ENCODE assay signal across 1 cellular context in the genomic region with DNA sequence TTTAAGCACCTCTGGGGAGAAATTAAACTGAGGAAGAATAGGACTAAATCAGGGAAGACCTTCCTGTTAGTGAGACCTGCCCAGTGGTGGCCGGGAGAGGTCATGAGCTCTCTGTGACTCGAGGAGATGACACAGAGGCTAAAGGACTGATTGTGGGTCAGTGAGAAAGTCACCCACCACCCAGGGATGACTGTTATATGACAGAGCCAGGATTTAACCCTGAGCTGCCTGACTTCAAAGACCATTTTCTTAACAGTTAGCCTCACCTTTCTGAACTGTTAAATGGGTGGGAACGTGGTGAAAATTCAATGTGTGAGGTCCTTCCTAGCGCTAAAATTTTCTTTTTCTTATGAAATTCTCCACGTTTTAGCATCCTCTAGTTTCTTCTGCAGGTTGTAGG.
TF ChIP-seq lines count a peak whose summit lies in the region.

No MANE protein-coding gene starts in this region.

TF ChIP-seq in K562, 482 proteins besides CTCF, POLR2A, EP300 and RAD21 (continued from another document):
- TF ChIP-seq, protein P1, sequence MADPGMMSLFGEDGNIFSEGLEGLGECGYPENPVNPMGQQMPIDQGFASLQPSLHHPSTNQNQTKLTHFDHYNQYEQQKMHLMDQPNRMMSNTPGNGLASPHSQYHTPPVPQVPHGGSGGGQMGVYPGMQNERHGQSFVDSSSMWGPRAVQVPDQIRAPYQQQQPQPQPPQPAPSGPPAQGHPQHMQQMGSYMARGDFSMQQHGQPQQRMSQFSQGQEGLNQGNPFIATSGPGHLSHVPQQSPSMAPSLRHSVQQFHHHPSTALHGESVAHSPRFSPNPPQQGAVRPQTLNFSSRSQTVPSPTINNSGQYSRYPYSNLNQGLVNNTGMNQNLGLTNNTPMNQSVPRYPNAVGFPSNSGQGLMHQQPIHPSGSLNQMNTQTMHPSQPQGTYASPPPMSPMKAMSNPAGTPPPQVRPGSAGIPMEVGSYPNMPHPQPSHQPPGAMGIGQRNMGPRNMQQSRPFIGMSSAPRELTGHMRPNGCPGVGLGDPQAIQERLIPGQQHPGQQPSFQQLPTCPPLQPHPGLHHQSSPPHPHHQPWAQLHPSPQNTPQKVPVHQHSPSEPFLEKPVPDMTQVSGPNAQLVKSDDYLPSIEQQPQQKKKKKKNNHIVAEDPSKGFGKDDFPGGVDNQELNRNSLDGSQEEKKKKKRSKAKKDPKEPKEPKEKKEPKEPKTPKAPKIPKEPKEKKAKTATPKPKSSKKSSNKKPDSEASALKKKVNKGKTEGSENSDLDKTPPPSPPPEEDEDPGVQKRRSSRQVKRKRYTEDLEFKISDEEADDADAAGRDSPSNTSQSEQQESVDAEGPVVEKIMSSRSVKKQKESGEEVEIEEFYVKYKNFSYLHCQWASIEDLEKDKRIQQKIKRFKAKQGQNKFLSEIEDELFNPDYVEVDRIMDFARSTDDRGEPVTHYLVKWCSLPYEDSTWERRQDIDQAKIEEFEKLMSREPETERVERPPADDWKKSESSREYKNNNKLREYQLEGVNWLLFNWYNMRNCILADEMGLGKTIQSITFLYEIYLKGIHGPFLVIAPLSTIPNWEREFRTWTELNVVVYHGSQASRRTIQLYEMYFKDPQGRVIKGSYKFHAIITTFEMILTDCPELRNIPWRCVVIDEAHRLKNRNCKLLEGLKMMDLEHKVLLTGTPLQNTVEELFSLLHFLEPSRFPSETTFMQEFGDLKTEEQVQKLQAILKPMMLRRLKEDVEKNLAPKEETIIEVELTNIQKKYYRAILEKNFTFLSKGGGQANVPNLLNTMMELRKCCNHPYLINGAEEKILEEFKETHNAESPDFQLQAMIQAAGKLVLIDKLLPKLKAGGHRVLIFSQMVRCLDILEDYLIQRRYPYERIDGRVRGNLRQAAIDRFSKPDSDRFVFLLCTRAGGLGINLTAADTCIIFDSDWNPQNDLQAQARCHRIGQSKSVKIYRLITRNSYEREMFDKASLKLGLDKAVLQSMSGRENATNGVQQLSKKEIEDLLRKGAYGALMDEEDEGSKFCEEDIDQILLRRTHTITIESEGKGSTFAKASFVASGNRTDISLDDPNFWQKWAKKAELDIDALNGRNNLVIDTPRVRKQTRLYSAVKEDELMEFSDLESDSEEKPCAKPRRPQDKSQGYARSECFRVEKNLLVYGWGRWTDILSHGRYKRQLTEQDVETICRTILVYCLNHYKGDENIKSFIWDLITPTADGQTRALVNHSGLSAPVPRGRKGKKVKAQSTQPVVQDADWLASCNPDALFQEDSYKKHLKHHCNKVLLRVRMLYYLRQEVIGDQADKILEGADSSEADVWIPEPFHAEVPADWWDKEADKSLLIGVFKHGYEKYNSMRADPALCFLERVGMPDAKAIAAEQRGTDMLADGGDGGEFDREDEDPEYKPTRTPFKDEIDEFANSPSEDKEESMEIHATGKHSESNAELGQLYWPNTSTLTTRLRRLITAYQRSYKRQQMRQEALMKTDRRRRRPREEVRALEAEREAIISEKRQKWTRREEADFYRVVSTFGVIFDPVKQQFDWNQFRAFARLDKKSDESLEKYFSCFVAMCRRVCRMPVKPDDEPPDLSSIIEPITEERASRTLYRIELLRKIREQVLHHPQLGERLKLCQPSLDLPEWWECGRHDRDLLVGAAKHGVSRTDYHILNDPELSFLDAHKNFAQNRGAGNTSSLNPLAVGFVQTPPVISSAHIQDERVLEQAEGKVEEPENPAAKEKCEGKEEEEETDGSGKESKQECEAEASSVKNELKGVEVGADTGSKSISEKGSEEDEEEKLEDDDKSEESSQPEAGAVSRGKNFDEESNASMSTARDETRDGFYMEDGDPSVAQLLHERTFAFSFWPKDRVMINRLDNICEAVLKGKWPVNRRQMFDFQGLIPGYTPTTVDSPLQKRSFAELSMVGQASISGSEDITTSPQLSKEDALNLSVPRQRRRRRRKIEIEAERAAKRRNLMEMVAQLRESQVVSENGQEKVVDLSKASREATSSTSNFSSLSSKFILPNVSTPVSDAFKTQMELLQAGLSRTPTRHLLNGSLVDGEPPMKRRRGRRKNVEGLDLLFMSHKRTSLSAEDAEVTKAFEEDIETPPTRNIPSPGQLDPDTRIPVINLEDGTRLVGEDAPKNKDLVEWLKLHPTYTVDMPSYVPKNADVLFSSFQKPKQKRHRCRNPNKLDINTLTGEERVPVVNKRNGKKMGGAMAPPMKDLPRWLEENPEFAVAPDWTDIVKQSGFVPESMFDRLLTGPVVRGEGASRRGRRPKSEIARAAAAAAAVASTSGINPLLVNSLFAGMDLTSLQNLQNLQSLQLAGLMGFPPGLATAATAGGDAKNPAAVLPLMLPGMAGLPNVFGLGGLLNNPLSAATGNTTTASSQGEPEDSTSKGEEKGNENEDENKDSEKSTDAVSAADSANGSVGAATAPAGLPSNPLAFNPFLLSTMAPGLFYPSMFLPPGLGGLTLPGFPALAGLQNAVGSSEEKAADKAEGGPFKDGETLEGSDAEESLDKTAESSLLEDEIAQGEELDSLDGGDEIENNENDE (IDR thresholded peaks at IDR 0.05; ENCODE audit: low read depth, low read length), result no peak
- TF ChIP-seq ZFPM2 (CRISPR knock-in tag; IDR thresholded peaks at IDR 0.05) (no peak), ZNF133 (CRISPR knock-in tag; IDR thresholded peaks at IDR 0.05) (no peak), NFRKB (IDR thresholded peaks at IDR 0.05; ENCODE audit: low read depth) (no peak), GABPB2 (CRISPR knock-in tag; conservative IDR thresholded peaks at IDR 0.05) (no peak), BMI1 (IDR thresholded peaks at IDR 0.05; ENCODE audit: low read length) (no peak), PHF21A (IDR thresholded peaks at IDR 0.05; ENCODE audit: borderline replicate concordance, low read depth) (no peak), RBFOX2 (IDR thresholded peaks at IDR 0.05; ENCODE audit: low read depth, low read length) (no peak), ETV1 (tag; conservative IDR thresholded peaks at IDR 0.05; ENCODE audit: low read depth) (no peak), BCOR (IDR thresholded peaks at IDR 0.05) (0 out of 2 replicates have a peak, but pooled peaks have one; percentile 41), TAF9B (IDR thresholded peaks at IDR 0.05; ENCODE audit: partially characterized antibody) (no peak), PML (IDR thresholded peaks at IDR 0.05; ENCODE audit: low read length) (no peak), POU5F1 (IDR thresholded peaks at IDR 0.05; ENCODE audit: borderline replicate concordance, low read depth, low read length, partially characterized antibody) (no peak), HDAC2 (IDR thresholded peaks at IDR 0.05) (no peak), KLF16 (IDR thresholded peaks at IDR 0.05) (no peak), HNRNPK (IDR thresholded peaks at IDR 0.05; ENCODE audit: low read depth, low read length, poor library complexity, severe bottlenecking) (no peak), ARHGAP35 (IDR thresholded peaks at IDR 0.05; ENCODE audit: partially characterized antibody) (no peak), NR2C2 (CRISPR knock-in tag; IDR thresholded peaks at IDR 0.05) (no peak), NR2C2 (tag; IDR thresholded peaks at IDR 0.05) (no peak), PRMT5 (CRISPR knock-in tag; IDR thresholded peaks at IDR 0.05) (no peak), RB1 (IDR thresholded peaks at IDR 0.05; ENCODE audit: low read depth) (no peak), NFE2L1 (tag; IDR thresholded peaks at IDR 0.05; ENCODE audit: borderline replicate concordance, low read depth) (no peak), U2AF2 (optimal IDR thresholded peaks at IDR 0.05; ENCODE audit: low read depth, low read length) (no peak), ZNF124 (CRISPR knock-in tag; IDR thresholded peaks at IDR 0.05) (no peak), TEAD4 (IDR thresholded peaks at IDR 0.05; ENCODE audit: low read length) (no peak), TEAD4 (CRISPR knock-in tag; IDR thresholded peaks at IDR 0.05; ENCODE audit: borderline replicate concordance) (no peak), RBM25 (IDR thresholded peaks at IDR 0.05; ENCODE audit: low read depth, low read length, severe bottlenecking) (peak; percentile 41), FOSL1 (tag; conservative IDR thresholded peaks at IDR 0.05) (peak; percentile 73)
- TF ChIP-seq, protein P2, sequence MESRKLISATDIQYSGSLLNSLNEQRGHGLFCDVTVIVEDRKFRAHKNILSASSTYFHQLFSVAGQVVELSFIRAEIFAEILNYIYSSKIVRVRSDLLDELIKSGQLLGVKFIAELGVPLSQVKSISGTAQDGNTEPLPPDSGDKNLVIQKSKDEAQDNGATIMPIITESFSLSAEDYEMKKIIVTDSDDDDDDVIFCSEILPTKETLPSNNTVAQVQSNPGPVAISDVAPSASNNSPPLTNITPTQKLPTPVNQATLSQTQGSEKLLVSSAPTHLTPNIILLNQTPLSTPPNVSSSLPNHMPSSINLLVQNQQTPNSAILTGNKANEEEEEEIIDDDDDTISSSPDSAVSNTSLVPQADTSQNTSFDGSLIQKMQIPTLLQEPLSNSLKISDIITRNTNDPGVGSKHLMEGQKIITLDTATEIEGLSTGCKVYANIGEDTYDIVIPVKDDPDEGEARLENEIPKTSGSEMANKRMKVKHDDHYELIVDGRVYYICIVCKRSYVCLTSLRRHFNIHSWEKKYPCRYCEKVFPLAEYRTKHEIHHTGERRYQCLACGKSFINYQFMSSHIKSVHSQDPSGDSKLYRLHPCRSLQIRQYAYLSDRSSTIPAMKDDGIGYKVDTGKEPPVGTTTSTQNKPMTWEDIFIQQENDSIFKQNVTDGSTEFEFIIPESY (CRISPR knock-in tag; IDR thresholded peaks at IDR 0.05), result no peak
- TF ChIP-seq, protein P3, sequence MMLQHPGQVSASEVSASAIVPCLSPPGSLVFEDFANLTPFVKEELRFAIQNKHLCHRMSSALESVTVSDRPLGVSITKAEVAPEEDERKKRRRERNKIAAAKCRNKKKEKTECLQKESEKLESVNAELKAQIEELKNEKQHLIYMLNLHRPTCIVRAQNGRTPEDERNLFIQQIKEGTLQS (IDR thresholded peaks at IDR 0.05), result peak; percentile 42; the same call in 1 of the 2 replicates
- TF ChIP-seq, protein P3 (CRISPR knock-in tag; conservative IDR thresholded peaks at IDR 0.05), result no peak
- TF ChIP-seq, protein P4, sequence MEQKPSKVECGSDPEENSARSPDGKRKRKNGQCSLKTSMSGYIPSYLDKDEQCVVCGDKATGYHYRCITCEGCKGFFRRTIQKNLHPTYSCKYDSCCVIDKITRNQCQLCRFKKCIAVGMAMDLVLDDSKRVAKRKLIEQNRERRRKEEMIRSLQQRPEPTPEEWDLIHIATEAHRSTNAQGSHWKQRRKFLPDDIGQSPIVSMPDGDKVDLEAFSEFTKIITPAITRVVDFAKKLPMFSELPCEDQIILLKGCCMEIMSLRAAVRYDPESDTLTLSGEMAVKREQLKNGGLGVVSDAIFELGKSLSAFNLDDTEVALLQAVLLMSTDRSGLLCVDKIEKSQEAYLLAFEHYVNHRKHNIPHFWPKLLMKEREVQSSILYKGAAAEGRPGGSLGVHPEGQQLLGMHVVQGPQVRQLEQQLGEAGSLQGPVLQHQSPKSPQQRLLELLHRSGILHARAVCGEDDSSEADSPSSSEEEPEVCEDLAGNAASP (IDR thresholded peaks at IDR 0.05), result no peak
- TF ChIP-seq, protein P5, sequence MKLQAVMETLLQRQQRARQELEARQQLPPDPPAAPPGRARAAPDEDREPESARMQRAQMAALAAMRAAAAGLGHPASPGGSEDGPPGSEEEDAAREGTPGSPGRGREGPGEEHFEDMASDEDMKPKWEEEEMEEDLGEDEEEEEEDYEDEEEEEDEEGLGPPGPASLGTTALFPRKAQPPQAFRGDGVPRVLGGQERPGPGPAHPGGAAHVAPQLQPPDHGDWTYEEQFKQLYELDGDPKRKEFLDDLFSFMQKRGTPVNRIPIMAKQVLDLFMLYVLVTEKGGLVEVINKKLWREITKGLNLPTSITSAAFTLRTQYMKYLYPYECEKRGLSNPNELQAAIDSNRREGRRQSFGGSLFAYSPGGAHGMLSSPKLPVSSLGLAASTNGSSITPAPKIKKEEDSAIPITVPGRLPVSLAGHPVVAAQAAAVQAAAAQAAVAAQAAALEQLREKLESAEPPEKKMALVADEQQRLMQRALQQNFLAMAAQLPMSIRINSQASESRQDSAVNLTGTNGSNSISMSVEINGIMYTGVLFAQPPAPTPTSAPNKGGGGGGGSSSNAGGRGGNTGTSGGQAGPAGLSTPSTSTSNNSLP (IDR thresholded peaks at IDR 0.05; ENCODE audit: borderline replicate concordance, low read depth, low read length), result no peak
- TF ChIP-seq, protein P6, sequence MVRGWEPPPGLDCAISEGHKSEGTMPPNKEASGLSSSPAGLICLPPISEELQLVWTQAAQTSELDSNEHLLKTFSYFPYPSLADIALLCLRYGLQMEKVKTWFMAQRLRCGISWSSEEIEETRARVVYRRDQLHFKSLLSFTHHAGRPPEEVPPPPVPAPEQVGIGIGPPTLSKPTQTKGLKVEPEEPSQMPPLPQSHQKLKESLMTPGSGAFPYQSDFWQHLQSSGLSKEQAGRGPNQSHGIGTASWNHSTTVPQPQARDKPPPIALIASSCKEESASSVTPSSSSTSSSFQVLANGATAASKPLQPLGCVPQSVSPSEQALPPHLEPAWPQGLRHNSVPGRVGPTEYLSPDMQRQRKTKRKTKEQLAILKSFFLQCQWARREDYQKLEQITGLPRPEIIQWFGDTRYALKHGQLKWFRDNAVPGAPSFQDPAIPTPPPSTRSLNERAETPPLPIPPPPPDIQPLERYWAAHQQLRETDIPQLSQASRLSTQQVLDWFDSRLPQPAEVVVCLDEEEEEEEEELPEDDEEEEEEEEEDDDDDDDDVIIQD (CRISPR knock-in tag; IDR thresholded peaks at IDR 0.05), result no peak
- TF ChIP-seq, protein P7, sequence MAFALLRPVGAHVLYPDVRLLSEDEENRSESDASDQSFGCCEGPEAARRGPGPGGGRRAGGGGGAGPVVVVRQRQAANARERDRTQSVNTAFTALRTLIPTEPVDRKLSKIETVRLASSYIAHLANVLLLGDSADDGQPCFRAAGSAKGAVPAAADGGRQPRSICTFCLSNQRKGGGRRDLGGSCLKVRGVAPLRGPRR (CRISPR knock-in tag; IDR thresholded peaks at IDR 0.05), result no peak
- TF ChIP-seq, protein P8, sequence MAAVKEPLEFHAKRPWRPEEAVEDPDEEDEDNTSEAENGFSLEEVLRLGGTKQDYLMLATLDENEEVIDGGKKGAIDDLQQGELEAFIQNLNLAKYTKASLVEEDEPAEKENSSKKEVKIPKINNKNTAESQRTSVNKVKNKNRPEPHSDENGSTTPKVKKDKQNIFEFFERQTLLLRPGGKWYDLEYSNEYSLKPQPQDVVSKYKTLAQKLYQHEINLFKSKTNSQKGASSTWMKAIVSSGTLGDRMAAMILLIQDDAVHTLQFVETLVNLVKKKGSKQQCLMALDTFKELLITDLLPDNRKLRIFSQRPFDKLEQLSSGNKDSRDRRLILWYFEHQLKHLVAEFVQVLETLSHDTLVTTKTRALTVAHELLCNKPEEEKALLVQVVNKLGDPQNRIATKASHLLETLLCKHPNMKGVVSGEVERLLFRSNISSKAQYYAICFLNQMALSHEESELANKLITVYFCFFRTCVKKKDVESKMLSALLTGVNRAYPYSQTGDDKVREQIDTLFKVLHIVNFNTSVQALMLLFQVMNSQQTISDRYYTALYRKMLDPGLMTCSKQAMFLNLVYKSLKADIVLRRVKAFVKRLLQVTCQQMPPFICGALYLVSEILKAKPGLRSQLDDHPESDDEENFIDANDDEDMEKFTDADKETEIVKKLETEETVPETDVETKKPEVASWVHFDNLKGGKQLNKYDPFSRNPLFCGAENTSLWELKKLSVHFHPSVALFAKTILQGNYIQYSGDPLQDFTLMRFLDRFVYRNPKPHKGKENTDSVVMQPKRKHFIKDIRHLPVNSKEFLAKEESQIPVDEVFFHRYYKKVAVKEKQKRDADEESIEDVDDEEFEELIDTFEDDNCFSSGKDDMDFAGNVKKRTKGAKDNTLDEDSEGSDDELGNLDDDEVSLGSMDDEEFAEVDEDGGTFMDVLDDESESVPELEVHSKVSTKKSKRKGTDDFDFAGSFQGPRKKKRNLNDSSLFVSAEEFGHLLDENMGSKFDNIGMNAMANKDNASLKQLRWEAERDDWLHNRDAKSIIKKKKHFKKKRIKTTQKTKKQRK (IDR thresholded peaks at IDR 0.05; ENCODE audit: borderline replicate concordance, low read depth, low read length), result no peak
TF ChIP-seq in K562: peak in this region for 5.
